In the genomic region with DNA sequence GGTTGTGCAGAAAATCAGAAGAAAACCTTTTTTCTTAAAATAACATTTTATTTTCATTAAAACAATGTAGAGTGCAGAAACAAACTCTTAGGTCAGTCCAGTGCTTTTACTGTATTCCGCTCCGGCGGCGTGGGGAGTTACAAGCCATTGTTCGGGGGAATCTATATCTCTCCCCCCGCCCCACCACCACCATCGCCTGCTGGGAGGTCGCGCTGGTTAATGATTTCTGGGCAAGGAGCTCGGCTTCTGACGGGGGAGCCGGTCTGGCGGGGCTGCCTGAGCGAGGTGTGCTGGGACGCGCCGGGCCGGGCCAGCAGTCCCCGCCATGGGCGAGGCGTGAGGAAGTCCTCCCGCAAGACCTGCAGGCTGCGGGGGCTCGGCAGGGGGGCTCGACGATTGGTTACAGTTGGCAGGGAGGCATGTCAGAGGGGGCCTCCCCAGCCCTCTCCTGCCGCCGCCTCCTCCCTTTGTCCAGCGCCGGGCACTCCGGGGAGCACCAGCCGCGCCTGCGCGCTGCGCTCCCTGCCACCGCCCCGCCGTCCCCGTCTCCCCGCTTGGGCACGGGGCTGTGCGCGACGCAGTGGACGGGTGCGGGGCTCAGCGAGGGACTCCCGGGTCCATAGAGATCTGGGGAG, we compare ENCODE assay signal across 1 cellular context.
TF ChIP-seq lines count a peak whose summit lies in the region.

No MANE protein-coding gene starts in this region.

TF ChIP-seq in SK-N-SH, 30 proteins besides CTCF, POLR2A, EP300 and RAD21 (continued from another document):
- TF ChIP-seq YY1 (IDR thresholded peaks at IDR 0.05; ENCODE audit: low read depth) (peak; percentile 7; the same call in 1 of the 2 replicates), POLR2AphosphoS5 (IDR thresholded peaks at IDR 0.05; ENCODE audit: low read depth, low read length) (no peak; the same call in 1 of the 2 replicates), ELF1 (IDR thresholded peaks at IDR 0.05) (no peak), NFIC (IDR thresholded peaks at IDR 0.05; ENCODE audit: borderline replicate concordance) (0 out of 2 replicates have a peak, but pooled peaks have one; percentile 18), NRF1 (IDR thresholded peaks at IDR 0.05; ENCODE audit: low read depth, low read length) (peak; percentile 75), MEF2A (IDR thresholded peaks at IDR 0.05; ENCODE audit: borderline replicate concordance, low read depth) (no peak), TCF12 (IDR thresholded peaks at IDR 0.05) (no peak), JUND (IDR thresholded peaks at IDR 0.05) (no peak), TAF1 (IDR thresholded peaks at IDR 0.05; ENCODE audit: borderline replicate concordance, low read depth, low read length) (peak; percentile 30), SMC3 (IDR thresholded peaks at IDR 0.05; ENCODE audit: low read depth, low read length) (no peak), USF1 (IDR thresholded peaks at IDR 0.05; ENCODE audit: borderline replicate concordance, low read depth) (no peak), TEAD4 (IDR thresholded peaks at IDR 0.05; ENCODE audit: borderline replicate concordance, insufficient read depth) (no peak), EZH2phosphoT487 (IDR thresholded peaks at IDR 0.05; ENCODE audit: borderline replicate concordance, low read depth) (no peak), MAX (IDR thresholded peaks at IDR 0.05; ENCODE audit: low read depth) (no peak; the same call in 1 of the 2 replicates), RXRA (IDR thresholded peaks at IDR 0.05; ENCODE audit: borderline replicate concordance, low read depth) (0 out of 2 replicates have a peak, but pooled peaks have one; percentile 25), FOXM1 (IDR thresholded peaks at IDR 0.05; ENCODE audit: low read depth) (no peak), CHD2 (IDR thresholded peaks at IDR 0.05; ENCODE audit: low read length, partially characterized antibody) (no peak), SIN3A (IDR thresholded peaks at IDR 0.05; ENCODE audit: borderline replicate concordance, low read depth, low read length) (no peak; the same call in 1 of the 2 replicates)
- TF ChIP-seq, protein P1, sequence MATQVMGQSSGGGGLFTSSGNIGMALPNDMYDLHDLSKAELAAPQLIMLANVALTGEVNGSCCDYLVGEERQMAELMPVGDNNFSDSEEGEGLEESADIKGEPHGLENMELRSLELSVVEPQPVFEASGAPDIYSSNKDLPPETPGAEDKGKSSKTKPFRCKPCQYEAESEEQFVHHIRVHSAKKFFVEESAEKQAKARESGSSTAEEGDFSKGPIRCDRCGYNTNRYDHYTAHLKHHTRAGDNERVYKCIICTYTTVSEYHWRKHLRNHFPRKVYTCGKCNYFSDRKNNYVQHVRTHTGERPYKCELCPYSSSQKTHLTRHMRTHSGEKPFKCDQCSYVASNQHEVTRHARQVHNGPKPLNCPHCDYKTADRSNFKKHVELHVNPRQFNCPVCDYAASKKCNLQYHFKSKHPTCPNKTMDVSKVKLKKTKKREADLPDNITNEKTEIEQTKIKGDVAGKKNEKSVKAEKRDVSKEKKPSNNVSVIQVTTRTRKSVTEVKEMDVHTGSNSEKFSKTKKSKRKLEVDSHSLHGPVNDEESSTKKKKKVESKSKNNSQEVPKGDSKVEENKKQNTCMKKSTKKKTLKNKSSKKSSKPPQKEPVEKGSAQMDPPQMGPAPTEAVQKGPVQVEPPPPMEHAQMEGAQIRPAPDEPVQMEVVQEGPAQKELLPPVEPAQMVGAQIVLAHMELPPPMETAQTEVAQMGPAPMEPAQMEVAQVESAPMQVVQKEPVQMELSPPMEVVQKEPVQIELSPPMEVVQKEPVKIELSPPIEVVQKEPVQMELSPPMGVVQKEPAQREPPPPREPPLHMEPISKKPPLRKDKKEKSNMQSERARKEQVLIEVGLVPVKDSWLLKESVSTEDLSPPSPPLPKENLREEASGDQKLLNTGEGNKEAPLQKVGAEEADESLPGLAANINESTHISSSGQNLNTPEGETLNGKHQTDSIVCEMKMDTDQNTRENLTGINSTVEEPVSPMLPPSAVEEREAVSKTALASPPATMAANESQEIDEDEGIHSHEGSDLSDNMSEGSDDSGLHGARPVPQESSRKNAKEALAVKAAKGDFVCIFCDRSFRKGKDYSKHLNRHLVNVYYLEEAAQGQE (IDR thresholded peaks at IDR 0.05; ENCODE audit: low read depth, low read length) = 0 out of 2 replicates have a peak, but pooled peaks have one; percentile 2
